29 cellular contexts compared by ENCODE assay signal in genomic region chr7:30452278-30452930, GRCh38.
"Had no signal": no experiment of that assay in that cellular context is flagged by ENCODE, and none has a peak within 500 bp of the region (broad histone marks: within the 10 kb centered on the region; RNA-seq: fewer than 3 reads in every experiment).

No MANE protein-coding gene starts in this region.

- H3K27ac Mint-ChIP-seq: activated CD4-positive, alpha-beta memory T cell treated with anti-CD3 and anti-CD28 coated beads for 36 hours; activated CD4-positive, alpha-beta T cell treated with anti-CD3 and anti-CD28 coated beads for 36 hours; activated CD4-positive, alpha-beta T cell treated with anti-CD3 and anti-CD28 coated beads, Interleukin-2, amount 10 ng/mL, durations not matched to agents 24 days and 14 days; activated CD8-positive, alpha-beta memory T cell treated with anti-CD3 and anti-CD28 coated beads, Interleukin-2, amount 10 ng/mL, durations not matched to agents 7 days and 5 days; activated CD8-positive, alpha-beta T cell treated with anti-CD3 and anti-CD28 coated beads, Interleukin-2, amount 10 ng/mL, durations not matched to agents 7 days and 5 days; activated naive CD4-positive, alpha-beta T cell treated with anti-CD3 and anti-CD28 coated beads, Interleukin-2, amount 10 ng/mL, durations not matched to agents 7 days and 5 days; activated naive CD8-positive, alpha-beta T cell treated with anti-CD3 and anti-CD28 coated beads, Interleukin-2, amount 10 ng/mL, durations not matched to agents 7 days and 5 days; activated T-cell treated with anti-CD3 and anti-CD28 coated beads, Interleukin-2, amount 50 U/mL, for 24 hours; activated T-cell treated with anti-CD3 and anti-CD28 coated beads, Interleukin-2, amount 50 U/mL, for 72 hours had no signal

- H3K9me3 Mint-ChIP-seq: activated CD4-positive, alpha-beta memory T cell treated with anti-CD3 and anti-CD28 coated beads for 36 hours; activated CD4-positive, alpha-beta T cell treated with anti-CD3 and anti-CD28 coated beads, Interleukin-2, amount 10 ng/mL, durations not matched to agents 24 days and 14 days; activated naive CD4-positive, alpha-beta T cell treated with anti-CD3 and anti-CD28 coated beads, Interleukin-2, amount 10 ng/mL, durations not matched to agents 7 days and 5 days; activated naive CD4-positive, alpha-beta T cell treated with anti-CD3 and anti-CD28 coated beads, Interleukin-2, amount 50 U/mL, for 72 hours; activated naive CD8-positive, alpha-beta T cell treated with anti-CD3 and anti-CD28 coated beads, Interleukin-2, amount 10 ng/mL, durations not matched to agents 7 days and 5 days; activated T-cell treated with anti-CD3 and anti-CD28 coated beads, Interleukin-2, amount 50 U/mL, for 24 hours; activated T-cell treated with anti-CD3 and anti-CD28 coated beads, Interleukin-2, amount 50 U/mL, for 72 hours had no signal

- H3K4me3 ChIP-seq: esophagus squamous epithelium, gastroesophageal sphincter had no signal

- DNase-seq: activated CD4-positive, alpha-beta memory T cell treated with anti-CD3 and anti-CD28 coated beads for 36 hours; activated CD4-positive, alpha-beta T cell treated with anti-CD3 and anti-CD28 coated beads for 36 hours; activated CD4-positive, alpha-beta T cell treated with anti-CD3 and anti-CD28 coated beads, Interleukin-2, amount 10 ng/mL, durations not matched to agents 24 days and 14 days; activated CD4-positive, CD25-positive, alpha-beta regulatory T cell; activated CD4-positive, CD25-positive, alpha-beta regulatory T cell treated with anti-CD3 and anti-CD28 coated beads, Interleukin-2, amount 50 U/mL, for 72 hours; activated CD8-positive, alpha-beta memory T cell treated with anti-CD3 and anti-CD28 coated beads, Interleukin-2, amount 10 ng/mL, durations not matched to agents 7 days and 5 days; activated CD8-positive, alpha-beta memory T cell treated with anti-CD3 and anti-CD28 coated beads, Interleukin-2, amount 50 U/mL, for 4 hours; activated CD8-positive, alpha-beta T cell treated with anti-CD3 and anti-CD28 coated beads, Interleukin-2, amount 10 ng/mL, durations not matched to agents 7 days and 5 days; activated gamma-delta T cell; activated naive CD4-positive, alpha-beta T cell; activated naive CD4-positive, alpha-beta T cell treated with anti-CD3 and anti-CD28 coated beads, Interleukin-2, amount 10 ng/mL, durations not matched to agents 7 days and 5 days; activated naive CD8-positive, alpha-beta T cell treated with anti-CD3 and anti-CD28 coated beads, Interleukin-2, amount 10 ng/mL, durations not matched to agents 7 days and 5 days; activated T-cell treated with anti-CD3 and anti-CD28 coated beads, Interleukin-2, amount 50 U/mL, for 24 hours; activated T-cell treated with anti-CD3 and anti-CD28 coated beads, Interleukin-2, amount 50 U/mL, for 72 hours; brain microvascular endothelial cell; caudate nucleus; cortex of kidney; effector CD8-positive, alpha-beta T cell; esophagus squamous epithelium; foreskin melanocyte; T-helper 2 cell had no signal

- H3K9me3 ChIP-seq: esophagus squamous epithelium, gastroesophageal sphincter had no signal

- H3K27me3 Mint-ChIP-seq: activated CD4-positive, alpha-beta memory T cell treated with anti-CD3 and anti-CD28 coated beads for 36 hours; activated CD4-positive, alpha-beta T cell treated with anti-CD3 and anti-CD28 coated beads for 36 hours; activated CD4-positive, alpha-beta T cell treated with anti-CD3 and anti-CD28 coated beads, Interleukin-2, amount 10 ng/mL, durations not matched to agents 24 days and 14 days; activated CD8-positive, alpha-beta memory T cell treated with anti-CD3 and anti-CD28 coated beads, Interleukin-2, amount 10 ng/mL, durations not matched to agents 7 days and 5 days; activated naive CD4-positive, alpha-beta T cell treated with anti-CD3 and anti-CD28 coated beads, Interleukin-2, amount 10 ng/mL, durations not matched to agents 7 days and 5 days; activated naive CD8-positive, alpha-beta T cell treated with anti-CD3 and anti-CD28 coated beads, Interleukin-2, amount 10 ng/mL, durations not matched to agents 7 days and 5 days; activated T-cell treated with anti-CD3 and anti-CD28 coated beads, Interleukin-2, amount 50 U/mL, for 24 hours had no signal

- H3K36me3 Mint-ChIP-seq: activated naive CD4-positive, alpha-beta T cell treated with anti-CD3 and anti-CD28 coated beads, Interleukin-2, amount 50 U/mL, for 72 hours had no signal

- H3K4me3 Mint-ChIP-seq: activated CD4-positive, alpha-beta memory T cell treated with anti-CD3 and anti-CD28 coated beads for 36 hours; activated CD4-positive, alpha-beta T cell treated with anti-CD3 and anti-CD28 coated beads for 36 hours; activated CD4-positive, alpha-beta T cell treated with anti-CD3 and anti-CD28 coated beads, Interleukin-2, amount 10 ng/mL, durations not matched to agents 24 days and 14 days; activated CD8-positive, alpha-beta memory T cell treated with anti-CD3 and anti-CD28 coated beads, Interleukin-2, amount 10 ng/mL, durations not matched to agents 7 days and 5 days; activated CD8-positive, alpha-beta T cell treated with anti-CD3 and anti-CD28 coated beads, Interleukin-2, amount 10 ng/mL, durations not matched to agents 7 days and 5 days; activated naive CD4-positive, alpha-beta T cell treated with anti-CD3 and anti-CD28 coated beads, Interleukin-2, amount 10 ng/mL, durations not matched to agents 7 days and 5 days; activated naive CD8-positive, alpha-beta T cell treated with anti-CD3 and anti-CD28 coated beads, Interleukin-2, amount 10 ng/mL, durations not matched to agents 7 days and 5 days; activated T-cell treated with anti-CD3 and anti-CD28 coated beads, Interleukin-2, amount 50 U/mL, for 24 hours; activated T-cell treated with anti-CD3 and anti-CD28 coated beads, Interleukin-2, amount 50 U/mL, for 72 hours had no signal

- H3K27me3 ChIP-seq: brain microvascular endothelial cell, esophagus squamous epithelium, gastroesophageal sphincter had no signal

- H3K4me1 Mint-ChIP-seq: activated CD4-positive, alpha-beta T cell treated with anti-CD3 and anti-CD28 coated beads for 36 hours; activated CD8-positive, alpha-beta memory T cell treated with anti-CD3 and anti-CD28 coated beads, Interleukin-2, amount 10 ng/mL, durations not matched to agents 7 days and 5 days; activated naive CD4-positive, alpha-beta T cell treated with anti-CD3 and anti-CD28 coated beads, Interleukin-2, amount 10 ng/mL, durations not matched to agents 7 days and 5 days; activated naive CD8-positive, alpha-beta T cell treated with anti-CD3 and anti-CD28 coated beads, Interleukin-2, amount 10 ng/mL, durations not matched to agents 7 days and 5 days had no signal

- H3K27ac ChIP-seq: brain microvascular endothelial cell, epithelial cell of prostate, esophagus squamous epithelium, gastroesophageal sphincter had no signal

- FAIRE-seq: astrocyte, bronchial epithelial cell, colon, endometrium, endothelial cell of umbilical vein had no signal
